Comparison of ENCODE assay signal across 17 cellular contexts in genomic region chr4:169351860-169352259, GRCh38.
DNase-seq lines count a peak whose midpoint lies in the region; ATAC-seq, FAIRE-seq and TF ChIP-seq lines count a peak whose summit lies in the region.
"Had no signal": no experiment of that assay in that cellular context is flagged by ENCODE, and none has a peak within 500 bp of the region (broad histone marks: within the 10 kb centered on the region; RNA-seq: fewer than 3 reads in every experiment).

No MANE protein-coding gene starts in this region.

- H3K27me3 Mint-ChIP-seq in activated T-cell treated with anti-CD3 and anti-CD28 coated beads, Interleukin-2, amount 50 U/mL, for 4 hours (ENCODE audit: low read depth) = peaks cover 2% of the 10 kb centered on the region

- H3K27ac ChIP-seq in mammary epithelial cell (ENCODE audit: insufficient read depth, low read depth, low read length) (no peak overlapping the region), keratinocyte (ENCODE audit: control insufficient read depth, insufficient read depth, low read length) (no peak overlapping the region), small intestine (ENCODE audit: low read depth in 1 of 2, low read length in 1 of 2) (no peak overlapping the region), ascending aorta (no peak overlapping the region)
- H3K27ac ChIP-seq: A549, left lung, tibial nerve had no signal

- no peak for ATAC-seq in activated T-cell treated with anti-CD3 and anti-CD28 coated beads, Interleukin-2, amount 50 U/mL, for 4 hours
- ATAC-seq: A549; activated naive CD8-positive, alpha-beta T cell treated with anti-CD3 and anti-CD28 coated beads, Interleukin-2, amount 50 U/mL, for 24 hours; left lung; WTC11 had no signal

- H3K9me3 Mint-ChIP-seq in activated T-cell treated with anti-CD3 and anti-CD28 coated beads, Interleukin-2, amount 50 U/mL, for 4 hours = no peaks in the 10 kb centered on the region
- H3K9me3 Mint-ChIP-seq: activated naive CD8-positive, alpha-beta T cell treated with anti-CD3 and anti-CD28 coated beads, Interleukin-2, amount 50 U/mL, for 24 hours; nephron progenitor cell had no signal

- peak overlapping the region; percentile 65 for H2AFZ ChIP-seq in mammary epithelial cell (ENCODE audit: low read depth, low read length)
- H2AFZ ChIP-seq in keratinocyte (ENCODE audit: control insufficient read depth, low read length) = peak overlapping the region; percentile 55

- 29% methylated on average over 7 of the region's 7 CpGs for WGBS in mammary epithelial cell (ENCODE audit: low coverage, missing lambda C conversion rate)
- 8 to 58% (median 36%) methylated on average over 7 of the region's 7 CpGs for WGBS in small intestine, 3 donors

- TF ChIP-seq CTCF in mammary epithelial cell (conservative IDR thresholded peaks at IDR 0.05 in 1 of 2, IDR thresholded peaks at IDR 0.05 in 1 of 2; ENCODE audit: extremely low read depth in 1 of 2, insufficient read depth in 1 of 2, low read depth in 1 of 2, low read length in 2 of 2) (no peak), keratinocyte (optimal IDR thresholded peaks at IDR 0.05 in 1 of 3, IDR thresholded peaks at IDR 0.05 in 1 of 3, conservative IDR thresholded peaks at IDR 0.05 in 1 of 3; ENCODE audit: extremely low read depth in 1 of 3, insufficient read depth in 2 of 3, low read length in 3 of 3) (no peak), ascending aorta (IDR thresholded peaks at IDR 0.05) (no peak)

- H3K4me1 ChIP-seq in mammary epithelial cell (ENCODE audit: insufficient read depth, low read length) (no peaks in the 10 kb centered on the region), keratinocyte (ENCODE audit: control insufficient read depth, extremely low read depth, insufficient read depth, low read length) (no peaks in the 10 kb centered on the region), small intestine (ENCODE audit: control insufficient read depth in 2 of 2, insufficient read depth in 1 of 2, low read depth in 1 of 2, low read length in 1 of 2) (no peaks in the 10 kb centered on the region), ascending aorta (no peaks in the 10 kb centered on the region)
- H3K4me1 ChIP-seq: A549, left lung had no signal

- dilution Hi-C loops in mammary epithelial cell (cut with HindIII; ENCODE audit: low sequenced_read_pairs) (no loop called here), keratinocyte (cut with MboI; ENCODE audit: extremely low pct_ligation_motif_present, low sequenced_read_pairs) (no loop called here)

- BruUV-seq in mammary epithelial cell (replicated peaks; lab: Mats Ljungman, UMichigan) = no TSS peak

- FAIRE-seq in keratinocyte (lab: Jason Lieb, UNC) = peak; percentile 36
- FAIRE-seq in small intestine (lab: Jason Lieb, UNC) = no peak
- FAIRE-seq: A549 had no signal

- H4K20me1 ChIP-seq in mammary epithelial cell (ENCODE audit: insufficient read depth, low read length) = no peaks in the 10 kb centered on the region
- H4K20me1 ChIP-seq in keratinocyte (ENCODE audit: control insufficient read depth, extremely low read depth, insufficient read depth, low read length) = no peaks in the 10 kb centered on the region

- no peak overlapping the region for H3K4me3 Mint-ChIP-seq in activated T-cell treated with anti-CD3 and anti-CD28 coated beads, Interleukin-2, amount 50 U/mL, for 4 hours
- H3K4me3 Mint-ChIP-seq: activated naive CD8-positive, alpha-beta T cell treated with anti-CD3 and anti-CD28 coated beads, Interleukin-2, amount 50 U/mL, for 24 hours; nephron progenitor cell; WTC11 had no signal

- in situ Hi-C loops in mammary epithelial cell (cut with MboI; ENCODE audit: low sequenced_read_pairs in 2 of 2) = no loop called here

- CTCF ChIA-PET in mammary epithelial cell (lab: Charles Lee; ENCODE audit: low non-redundant PET) = no interaction called here

- no peaks in the 10 kb centered on the region for H3K9me1 ChIP-seq in keratinocyte (ENCODE audit: control insufficient read depth, extremely low read depth, insufficient read depth, low read length)

- no peaks in the 10 kb centered on the region for H3K4me1 Mint-ChIP-seq in activated T-cell treated with anti-CD3 and anti-CD28 coated beads, Interleukin-2, amount 50 U/mL, for 4 hours (ENCODE audit: low read depth)
- H3K4me1 Mint-ChIP-seq: activated naive CD8-positive, alpha-beta T cell treated with anti-CD3 and anti-CD28 coated beads, Interleukin-2, amount 50 U/mL, for 24 hours; nephron progenitor cell; WTC11 had no signal

- DNase-seq in NCI-H2196 (lab: John Stamatoyannopoulos, UW; ENCODE audit: unreplicated experiment) (peak; percentile 48), NCI-H2196 treated with DMSO at 0.1 percent for 48 hours (lab: John Stamatoyannopoulos, UW; ENCODE audit: unreplicated experiment) (no peak), mammary epithelial cell (no peak), keratinocyte (ENCODE audit: low read depth, low spot score) (no peak), small intestine (peak; percentile 51), LoVo (ENCODE audit: low spot score) (no peak), ascending aorta (ENCODE audit: low spot score in 2 of 2) (no peak)
- no peak for DNase-seq in activated T-cell treated with anti-CD3 and anti-CD28 coated beads, Interleukin-2, amount 50 U/mL, for 4 hours
- DNase-seq: activated naive CD8-positive, alpha-beta T cell treated with anti-CD3 and anti-CD28 coated beads, Interleukin-2, amount 50 U/mL, for 24 hours; KG1; left lung; nephron progenitor cell; stimulated activated CD4-positive, alpha-beta T cell treated with anti-CD3 and anti-CD28 coated beads, Interleukin-15, amount 100 ng/mL, for 24 hours had no signal

- intact Hi-C loops in mammary epithelial cell (cut with micrococcal nuclease) = no loop called here
- intact Hi-C loops in ascending aorta (cut with DNase I) = no loop called here

- H3K4me3 ChIP-seq in mammary epithelial cell (replicated peaks in 1 of 3; ENCODE audit: insufficient read depth in 1 of 3, low read depth in 2 of 3, low read length in 3 of 3) = no peak overlapping the region
- no peak overlapping the region for H3K4me3 ChIP-seq in keratinocyte (ENCODE audit: control insufficient read depth in 2 of 3, extremely low read depth in 1 of 3, insufficient read depth in 2 of 3, low read depth in 1 of 3, low read length in 3 of 3)
- H3K4me3 ChIP-seq in small intestine (ENCODE audit: low read depth in 1 of 2, low read length in 2 of 2) = no peak overlapping the region
- no peak overlapping the region for H3K4me3 ChIP-seq in ascending aorta
- H3K4me3 ChIP-seq: A549, left lung, tibial nerve had no signal

- no peaks in the 10 kb centered on the region for H3K36me3 Mint-ChIP-seq in activated T-cell treated with anti-CD3 and anti-CD28 coated beads, Interleukin-2, amount 50 U/mL, for 4 hours (ENCODE audit: insufficient read depth)
- H3K36me3 Mint-ChIP-seq: WTC11 had no signal

- H3K36me3 ChIP-seq in mammary epithelial cell (ENCODE audit: insufficient read depth, low read length) (no peaks in the 10 kb centered on the region), keratinocyte (ENCODE audit: control insufficient read depth in 2 of 2, extremely low read depth in 1 of 2, insufficient read depth in 2 of 2, low read length in 2 of 2) (no peaks in the 10 kb centered on the region), small intestine (ENCODE audit: control insufficient read depth in 2 of 2, insufficient read depth in 2 of 2, low read length in 2 of 2) (no peaks in the 10 kb centered on the region), ascending aorta (no peaks in the 10 kb centered on the region)
- H3K36me3 ChIP-seq: left lung, tibial nerve had no signal

- H3K9me3 ChIP-seq in mammary epithelial cell (replicated peaks; ENCODE audit: insufficient read depth, low read length) (no peaks in the 10 kb centered on the region), keratinocyte (ENCODE audit: control insufficient read depth, low read depth, low read length) (no peaks in the 10 kb centered on the region), small intestine (ENCODE audit: control insufficient read depth, low read depth) (no peaks in the 10 kb centered on the region), ascending aorta (peaks cover 0 to 4% of the 10 kb centered on the region in 2 donors)
- H3K9me3 ChIP-seq: A549, left lung had no signal

- H3K27me3 ChIP-seq in mammary epithelial cell (ENCODE audit: insufficient read depth, low read length) (no peaks in the 10 kb centered on the region), keratinocyte (ENCODE audit: control insufficient read depth, extremely low read depth, insufficient read depth, low read length) (no peaks in the 10 kb centered on the region), small intestine (ENCODE audit: control insufficient read depth in 2 of 2, insufficient read depth in 2 of 2, low read length in 2 of 2) (no peaks in the 10 kb centered on the region), ascending aorta (no peaks in the 10 kb centered on the region)
- H3K27me3 ChIP-seq: dorsolateral prefrontal cortex, left lung, tibial nerve had no signal

- no peak overlapping the region for H3K4me2 ChIP-seq in mammary epithelial cell (ENCODE audit: insufficient read depth, low read depth, low read length)
- peak overlapping the region; percentile 28 for H3K4me2 ChIP-seq in keratinocyte (ENCODE audit: control insufficient read depth, extremely low read depth, insufficient read depth, low read depth, low read length)
- H3K4me2 ChIP-seq: A549 had no signal

- H3K9ac ChIP-seq in mammary epithelial cell (ENCODE audit: insufficient read depth, low read length) (no peak overlapping the region), keratinocyte (ENCODE audit: control insufficient read depth, extremely low read depth, insufficient read depth, low read length) (no peak overlapping the region)

- H3K79me2 ChIP-seq in mammary epithelial cell (ENCODE audit: insufficient read depth, low read length) (no peaks in the 10 kb centered on the region), keratinocyte (ENCODE audit: control insufficient read depth, insufficient read depth, low read length) (no peaks in the 10 kb centered on the region)

Comparison
In these comparisons a context has a peak if more than half of its experiments do, and no peak if none do; other contexts are left out.
1. DNase-seq: peak in NCI-H2196 (single experiment) and small intestine (single experiment); none in NCI-H2196 treated with DMSO at 0.1 percent for 48 hours (single experiment), mammary epithelial cell (single experiment), keratinocyte (single experiment), activated T-cell treated with anti-CD3 and anti-CD28 coated beads, Interleukin-2, amount 50 U/mL, for 4 hours (single experiment), LoVo (single experiment) and ascending aorta (0 of 2).